Comparison of ENCODE assay signal across 21 cellular contexts in the genomic region with DNA sequence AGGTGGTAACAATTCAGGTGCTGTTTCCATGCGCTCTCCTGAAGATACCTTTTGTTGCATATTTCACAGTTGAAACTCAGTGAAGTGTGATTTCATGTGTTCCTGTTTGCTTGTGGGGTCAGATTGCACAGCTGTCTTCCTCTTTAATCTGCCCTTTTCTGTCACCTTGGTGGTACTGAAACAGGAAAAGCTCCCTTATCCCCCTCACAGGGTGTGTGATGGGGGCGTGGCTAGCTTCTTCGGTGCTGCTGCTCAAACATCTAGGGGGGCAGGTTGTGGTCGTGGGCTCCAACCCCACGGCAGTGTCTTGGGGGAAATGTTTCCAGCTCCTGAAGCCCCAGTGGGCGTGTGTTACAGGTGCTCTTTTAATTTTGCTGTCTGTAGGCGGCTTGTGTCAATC.
DNase-seq lines count a peak whose midpoint lies in the region; ATAC-seq lines count a peak whose summit lies in the region.
"Had no signal": no experiment of that assay in that cellular context is flagged by ENCODE, and none has a peak within 500 bp of the region (broad histone marks: within the 10 kb centered on the region; RNA-seq: fewer than 3 reads in every experiment).

No MANE protein-coding gene starts in this region.

- H3K36me3 Mint-ChIP-seq in activated T-cell treated with anti-CD3 and anti-CD28 coated beads, Interleukin-2, amount 50 U/mL, for 72 hours (ENCODE audit: insufficient read depth in 2 of 2) = peaks cover 0 to 2% of the 10 kb centered on the region in 2 donors
- peaks cover 6% of the 10 kb centered on the region for H3K36me3 Mint-ChIP-seq in activated T-helper 17 cell treated with anti-CD3 and anti-CD28 coated beads, Interleukin-2, amount 50 U/mL, for 72 hours (ENCODE audit: low read depth)
- peaks cover 4 to 11% of the 10 kb centered on the region in 2 donors for H3K36me3 Mint-ChIP-seq in stimulated activated naive B cell treated with anti-CD40 and anti-IgM and Interleukin-4, amounts not matched to agents 10 μg/mL and 1 μg/mL and 100 μg/mL, for 72 hours

- H3K27ac Mint-ChIP-seq in activated T-cell treated with anti-CD3 and anti-CD28 coated beads, Interleukin-2, amount 50 U/mL, for 72 hours = no peak overlapping the region
- peak overlapping the region; percentile 4 for H3K27ac Mint-ChIP-seq in activated T-helper 17 cell treated with anti-CD3 and anti-CD28 coated beads, Interleukin-2, amount 50 U/mL, for 72 hours
- H3K27ac Mint-ChIP-seq in stimulated activated naive B cell treated with anti-CD40 and anti-IgM and Interleukin-4, amounts not matched to agents 10 μg/mL and 1 μg/mL and 100 μg/mL, for 72 hours = peak overlapping the region; percentile 81
- H3K27ac Mint-ChIP-seq: effector memory CD8-positive, alpha-beta T cell; nephron progenitor cell had no signal

- H3K4me3 Mint-ChIP-seq in activated T-cell treated with anti-CD3 and anti-CD28 coated beads, Interleukin-2, amount 50 U/mL, for 72 hours = peak overlapping the region; percentile 41 to 49
- no peak overlapping the region for H3K4me3 Mint-ChIP-seq in activated T-helper 17 cell treated with anti-CD3 and anti-CD28 coated beads, Interleukin-2, amount 50 U/mL, for 72 hours
- peak overlapping the region; percentile 64 to 65 for H3K4me3 Mint-ChIP-seq in stimulated activated naive B cell treated with anti-CD40 and anti-IgM and Interleukin-4, amounts not matched to agents 10 μg/mL and 1 μg/mL and 100 μg/mL, for 72 hours
- H3K4me3 Mint-ChIP-seq: effector memory CD8-positive, alpha-beta T cell; nephron progenitor cell had no signal

- peaks cover 40% of the 10 kb centered on the region for H3K27me3 Mint-ChIP-seq in activated T-cell treated with anti-CD3 and anti-CD28 coated beads, Interleukin-2, amount 50 U/mL, for 72 hours (ENCODE audit: low read depth)
- H3K27me3 Mint-ChIP-seq in activated T-helper 17 cell treated with anti-CD3 and anti-CD28 coated beads, Interleukin-2, amount 50 U/mL, for 72 hours = peaks cover 25% of the 10 kb centered on the region
- no peaks in the 10 kb centered on the region for H3K27me3 Mint-ChIP-seq in stimulated activated naive B cell treated with anti-CD40 and anti-IgM and Interleukin-4, amounts not matched to agents 10 μg/mL and 1 μg/mL and 100 μg/mL, for 72 hours

- no peaks in the 10 kb centered on the region for H3K9me3 Mint-ChIP-seq in activated T-cell treated with anti-CD3 and anti-CD28 coated beads, Interleukin-2, amount 50 U/mL, for 72 hours
- no peaks in the 10 kb centered on the region for H3K9me3 Mint-ChIP-seq in activated T-helper 17 cell treated with anti-CD3 and anti-CD28 coated beads, Interleukin-2, amount 50 U/mL, for 72 hours
- peaks cover 0 to 3% of the 10 kb centered on the region in 2 donors for H3K9me3 Mint-ChIP-seq in stimulated activated naive B cell treated with anti-CD40 and anti-IgM and Interleukin-4, amounts not matched to agents 10 μg/mL and 1 μg/mL and 100 μg/mL, for 72 hours
- H3K9me3 Mint-ChIP-seq: activated naive CD4-positive, alpha-beta T cell treated with anti-CD3 and anti-CD28 coated beads, Interleukin-2, amount 50 U/mL, for 72 hours; effector memory CD8-positive, alpha-beta T cell had no signal

- DNase-seq in activated T-cell treated with anti-CD3 and anti-CD28 coated beads, Interleukin-2, amount 50 U/mL, for 72 hours = peak in 1 of 2 donors; percentile 14
- DNase-seq in activated T-cell treated with anti-CD3 and anti-CD28 coated beads for 4 hours (no peak), KBM-7 (peak; percentile 29), DMS 273 treated with DMSO at 0.1 percent for 48 hours (lab: John Stamatoyannopoulos, UW) (no peak), NCI-H1105 (lab: John Stamatoyannopoulos, UW) (no peak)
- no peak for DNase-seq in stimulated activated naive B cell treated with anti-CD40 and anti-IgM and Interleukin-4, amounts not matched to agents 10 μg/mL and 1 μg/mL and 100 μg/mL, for 72 hours
- DNase-seq: body of pancreas; effector memory CD8-positive, alpha-beta T cell; esophagus squamous epithelium; H7; Karpas-422; NCI-H1092 treated with DMSO at 0.1 percent for 48 hours; NCI-H2029 treated with DMSO at 0.1 percent for 48 hours; NCI-H510A; nephron progenitor cell; right lobe of liver; SHP77 treated with DMSO at 0.1 percent for 48 hours; thyroid gland had no signal

- H3K4me1 Mint-ChIP-seq in activated T-cell treated with anti-CD3 and anti-CD28 coated beads, Interleukin-2, amount 50 U/mL, for 72 hours (ENCODE audit: low read depth) = peaks cover 43% of the 10 kb centered on the region
- peaks cover 6% of the 10 kb centered on the region for H3K4me1 Mint-ChIP-seq in activated T-helper 17 cell treated with anti-CD3 and anti-CD28 coated beads, Interleukin-2, amount 50 U/mL, for 72 hours
- H3K4me1 Mint-ChIP-seq in stimulated activated naive B cell treated with anti-CD40 and anti-IgM and Interleukin-4, amounts not matched to agents 10 μg/mL and 1 μg/mL and 100 μg/mL, for 72 hours = peaks cover 19 to 32% of the 10 kb centered on the region in 2 donors

- in situ Hi-C loops in KBM-7 (cut with MboI; ENCODE audit: low pct_unique_long_range_greater_than_20kb, low sequenced_read_pairs) = no loop called here

- no peak for ATAC-seq in activated T-cell treated with anti-CD3 and anti-CD28 coated beads, Interleukin-2, amount 50 U/mL, for 72 hours (replicated peaks in 1 of 2)
- ATAC-seq in activated T-helper 17 cell treated with anti-CD3 and anti-CD28 coated beads, Interleukin-2, amount 50 U/mL, for 72 hours (replicated peaks) = no peak
- peak; percentile 84 to 87 for ATAC-seq in stimulated activated naive B cell treated with anti-CD40 and anti-IgM and Interleukin-4, amounts not matched to agents 10 μg/mL and 1 μg/mL and 100 μg/mL, for 72 hours (replicated peaks)
- ATAC-seq in GM21526 (IDR thresholded peaks at IDR 0.05; ENCODE audit: low FRiP score, unreplicated experiment) = no peak
- ATAC-seq: activated naive CD4-positive, alpha-beta T cell treated with anti-CD3 and anti-CD28 coated beads, Interleukin-2, amount 50 U/mL, for 72 hours; body of pancreas; effector memory CD8-positive, alpha-beta T cell; right lobe of liver had no signal

Comparison
In these comparisons a context has a peak if more than half of its experiments do, and no peak if none do; other contexts are left out.
1. ATAC-seq: peak in stimulated activated naive B cell treated with anti-CD40 and anti-IgM and Interleukin-4, amounts not matched to agents 10 μg/mL and 1 μg/mL and 100 μg/mL, for 72 hours (2 of 2); none in activated T-cell treated with anti-CD3 and anti-CD28 coated beads, Interleukin-2, amount 50 U/mL, for 72 hours (0 of 2), activated T-helper 17 cell treated with anti-CD3 and anti-CD28 coated beads, Interleukin-2, amount 50 U/mL, for 72 hours (single experiment) and GM21526 (single experiment).